In the genomic region with DNA sequence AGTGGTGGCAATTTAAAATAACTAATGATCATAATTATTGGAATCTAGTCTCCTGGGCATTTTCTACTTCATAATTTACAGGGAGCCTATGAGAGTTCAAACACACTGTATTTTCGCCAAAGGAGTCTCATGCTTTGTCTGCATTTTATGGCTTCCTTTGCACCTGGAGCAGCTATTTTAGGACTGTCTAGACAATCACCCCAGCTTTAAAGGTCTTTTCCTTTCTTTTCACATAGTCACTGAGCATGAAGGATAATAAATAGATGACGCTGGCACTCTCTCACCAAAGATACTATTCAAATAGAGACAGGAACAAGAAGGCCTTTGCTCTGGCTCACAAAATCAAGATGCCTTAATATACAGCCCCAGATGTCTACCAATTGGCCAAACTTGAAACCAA, we compare ENCODE assay signal across 22 cellular contexts.
A peak's percentile ranks its signal among the peaks of the same experiment; 100 is the strongest.
DNase-seq lines count a peak whose midpoint lies in the region; ATAC-seq and TF ChIP-seq lines count a peak whose summit lies in the region.
"Had no signal": no experiment of that assay in that cellular context is flagged by ENCODE, and none has a peak within 500 bp of the region (broad histone marks: within the 10 kb centered on the region; RNA-seq: fewer than 3 reads in every experiment).

No MANE protein-coding gene starts in this region.

- DNase-seq in DMS53 (lab: John Stamatoyannopoulos, UW) (peak; percentile 1), DMS53 treated with DMSO at 0.1 percent for 48 hours (lab: John Stamatoyannopoulos, UW; ENCODE audit: unreplicated experiment) (no peak), NCI-H2081 treated with DMSO at 0.1 percent for 48 hours (lab: John Stamatoyannopoulos, UW) (peak; percentile 31), NCI-H774 (lab: John Stamatoyannopoulos, UW) (peak; percentile 27), putamen (ENCODE audit: low spot score) (no peak)
- DNase-seq in activated effector memory CD4-positive, alpha-beta T cell treated with anti-CD3 and anti-CD28 coated beads, Interleukin-2, amount 50 U/mL, for 16 hours, result no peak
- DNase-seq: 8988T, DND-41, GM23248, MG63, NCI-H1092, NCI-H146, NCI-H2107, NCI-H2227 treated with DMSO at 0.1 percent for 48 hours, NCI-H524, SJCRH30, T-cell had no signal

- no peaks in the 10 kb centered on the region for H3K4me1 Mint-ChIP-seq in nephron

- no peak for ATAC-seq in GM18502 (IDR thresholded peaks at IDR 0.05; ENCODE audit: poor library complexity, unreplicated experiment)
- ATAC-seq: Panc1, T-cell had no signal

- peak overlapping the region in 2 of 3 experiments; percentile 16 to 37 for H3K27ac Mint-ChIP-seq in nephron
- H3K27ac Mint-ChIP-seq: CD14-positive monocyte; T-cell; T-helper 2 cell treated with Interferon-gamma antibody and Interleukin-4, amounts not matched to agents 5 μg/mL and 100 μg/mL, for 36 hours had no signal

- H3K27me3 Mint-ChIP-seq in nephron (ENCODE audit: low read depth), result peaks cover 3% of the 10 kb centered on the region

- peaks cover 7% of the 10 kb centered on the region for H3K9me3 Mint-ChIP-seq in nephron
- H3K9me3 Mint-ChIP-seq: T-cell; T-helper 2 cell treated with Interferon-gamma antibody and Interleukin-4, amounts not matched to agents 5 μg/mL and 100 μg/mL, for 36 hours had no signal

- H3K4me3 Mint-ChIP-seq in nephron, result no peak overlapping the region
- H3K4me3 Mint-ChIP-seq: CD14-positive monocyte; T-cell; T-helper 2 cell treated with Interferon-gamma antibody and Interleukin-4, amounts not matched to agents 5 μg/mL and 100 μg/mL, for 36 hours had no signal

- no peak for TF ChIP-seq CTCF in nephron (IDR thresholded peaks at IDR 0.05; ENCODE audit: unreplicated experiment in 3 of 3)

- H3K36me3 Mint-ChIP-seq in nephron (ENCODE audit: low read depth), result no peaks in the 10 kb centered on the region
- H3K36me3 Mint-ChIP-seq: CD14-positive monocyte, T-cell had no signal

Comparison
In these comparisons a context has a peak if more than half of its experiments do, and no peak if none do; other contexts are left out.
1. DNase-seq: peak in DMS53 (single experiment), NCI-H2081 treated with DMSO at 0.1 percent for 48 hours (single experiment) and NCI-H774 (single experiment); none in DMS53 treated with DMSO at 0.1 percent for 48 hours (single experiment), putamen (single experiment) and activated effector memory CD4-positive, alpha-beta T cell treated with anti-CD3 and anti-CD28 coated beads, Interleukin-2, amount 50 U/mL, for 16 hours (single experiment).